In the genomic region with DNA sequence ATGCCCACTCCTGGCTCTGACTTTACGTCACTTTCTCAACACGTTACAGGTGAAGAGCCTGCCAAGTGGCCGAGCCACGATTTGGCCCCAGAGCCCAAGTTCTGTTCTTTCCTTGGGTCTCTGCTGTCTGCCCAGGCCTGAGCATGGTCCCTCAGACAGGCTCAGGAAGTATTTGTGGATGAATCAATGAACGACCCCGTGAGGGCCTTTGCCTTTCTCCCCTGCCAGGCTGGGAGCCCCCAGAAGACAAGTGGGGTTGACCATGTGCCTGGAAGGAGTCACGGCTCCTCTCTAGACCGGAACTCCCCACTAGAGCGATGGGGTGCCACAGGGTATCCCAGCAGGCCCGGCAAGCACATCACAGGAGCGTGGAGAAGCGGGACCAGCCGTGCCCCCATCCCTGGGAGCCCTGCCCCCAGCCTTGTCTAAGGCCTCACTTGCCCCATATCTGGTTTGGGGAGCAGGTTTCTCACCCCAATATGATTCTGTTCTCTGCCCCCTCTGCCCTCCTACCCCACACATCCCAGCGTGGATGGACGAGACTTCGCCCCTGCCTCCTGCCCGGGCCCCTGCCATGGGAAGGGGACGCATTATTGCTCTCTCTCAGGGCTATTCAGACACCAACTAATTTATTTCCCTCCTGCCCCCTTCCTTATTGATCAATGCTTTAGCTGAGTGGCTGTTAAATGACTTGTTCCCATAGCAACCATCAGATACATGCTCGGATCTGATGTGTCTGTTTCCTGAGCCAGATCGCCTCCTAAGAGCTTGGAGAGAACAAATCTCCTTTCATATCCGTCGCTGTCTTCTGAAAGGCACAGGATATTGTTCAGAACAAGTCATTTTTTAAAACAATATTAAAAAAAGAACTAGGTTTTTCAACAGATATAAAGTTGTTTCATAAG, we compare ENCODE assay signal across 16 cellular contexts.
DNase-seq lines count a peak whose midpoint lies in the region.
"Had no signal": no experiment of that assay in that cellular context is flagged by ENCODE, and none has a peak within 500 bp of the region (broad histone marks: within the 10 kb centered on the region; RNA-seq: fewer than 3 reads in every experiment).

No MANE protein-coding gene starts in this region.

- DNase-seq in NCI-H1436 (lab: John Stamatoyannopoulos, UW), result peak; percentile 7
- DNase-seq in NCI-H1436 treated with DMSO at 0.1 percent for 48 hours (lab: John Stamatoyannopoulos, UW), result no peak
- peak; percentile 4 for DNase-seq in NCI-H748 treated with DMSO at 0.1 percent for 48 hours (lab: John Stamatoyannopoulos, UW)
- peak; percentile 12 for DNase-seq in left kidney (ENCODE audit: low read depth, low spot score)
- peak; percentile 66 for DNase-seq in posterior vena cava (ENCODE audit: low spot score)
- DNase-seq in activated CD8-positive, alpha-beta memory T cell treated with anti-CD3 and anti-CD28 coated beads, Interleukin-2, amount 50 U/mL, for 48 hours, result no peak
- DNase-seq in NK-92 treated with Interleukin-12 subunit alpha and Interleukin-12 subunit beta, amount 100 ng/mL, for 24 hours (lab: John Stamatoyannopoulos, UW), result no peak
- DNase-seq in ureter (ENCODE audit: low spot score), result no peak
- DNase-seq: AML-193; C1 segment of cervical spinal cord; CD4-positive, alpha-beta memory T cell; COR-L47; DND-41; GDM1; HCEC 1CT; HFFc6 had no signal

- intact Hi-C loops in posterior vena cava (cut with DNase I), result no loop called here

Comparison
In these comparisons a context has a peak if more than half of its experiments do, and no peak if none do; other contexts are left out.
1. DNase-seq: peak in NCI-H1436 (single experiment), NCI-H748 treated with DMSO at 0.1 percent for 48 hours (single experiment), left kidney (single experiment) and posterior vena cava (single experiment); none in NCI-H1436 treated with DMSO at 0.1 percent for 48 hours (single experiment), activated CD8-positive, alpha-beta memory T cell treated with anti-CD3 and anti-CD28 coated beads, Interleukin-2, amount 50 U/mL, for 48 hours (single experiment), NK-92 treated with Interleukin-12 subunit alpha and Interleukin-12 subunit beta, amount 100 ng/mL, for 24 hours (single experiment) and ureter (single experiment).